In the genomic region with DNA sequence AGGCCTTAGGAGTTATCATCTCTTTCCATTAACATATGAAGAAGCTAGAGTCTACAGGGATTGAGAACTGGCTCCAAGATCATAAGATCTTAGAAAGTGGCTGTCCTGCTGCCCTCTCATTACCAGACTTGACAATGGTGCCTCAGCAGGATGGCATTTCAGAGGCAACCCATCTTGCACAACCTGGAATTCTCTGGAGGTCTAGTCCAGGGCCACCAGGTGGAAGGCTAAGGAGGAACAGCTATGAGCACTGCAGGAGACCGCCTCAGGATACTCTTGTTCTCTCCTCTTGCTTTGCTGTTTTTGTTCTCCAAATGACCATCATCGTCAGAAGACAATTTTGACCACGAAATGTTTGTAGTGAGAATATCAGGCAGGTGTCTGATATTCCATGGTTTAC, we compare ENCODE assay signal across 13 cellular contexts.
DNase-seq lines count a peak whose midpoint lies in the region; ATAC-seq and TF ChIP-seq lines count a peak whose summit lies in the region.
"Had no signal": no experiment of that assay in that cellular context is flagged by ENCODE, and none has a peak within 500 bp of the region (broad histone marks: within the 10 kb centered on the region; RNA-seq: fewer than 3 reads in every experiment).

No MANE protein-coding gene starts in this region.

- H3K9me3 Mint-ChIP-seq in MCF 10A (ENCODE audit: unreplicated experiment): no peaks in the 10 kb centered on the region

- WGBS in esophagus muscularis mucosa: 97% methylated on average over 3 of the region's 3 CpGs

- H3K4me1 ChIP-seq in breast epithelium: no peaks in the 10 kb centered on the region
- peaks cover 3% of the 10 kb centered on the region for H3K4me1 ChIP-seq in RWPE2 (ENCODE audit: insufficient read depth, poor library complexity, severe bottlenecking)
- no peaks in the 10 kb centered on the region for H3K4me1 ChIP-seq in esophagus muscularis mucosa
- H3K4me1 ChIP-seq: BLaER1, Caco-2 had no signal

- POLR2A ChIA-PET in MCF 10A (lab: Yijun Ruan, JAX): interaction anchor here (0.6 kb wide), 1 partner anchor 140 kb away, joined by 3 read pairs; no protein-coding TSS in a partner anchor

- TF ChIP-seq EP300 in esophagus muscularis mucosa (IDR thresholded peaks at IDR 0.05): no peak

- no peak overlapping the region for H3K27ac ChIP-seq in breast epithelium
- no peak overlapping the region for H3K27ac ChIP-seq in RWPE2 (ENCODE audit: poor library complexity, severe bottlenecking)
- H3K27ac ChIP-seq in esophagus muscularis mucosa (replicated peaks in 1 of 4): no peak overlapping the region
- H3K27ac ChIP-seq: BLaER1, HL-60 had no signal

- no peaks in the 10 kb centered on the region for H3K36me3 Mint-ChIP-seq in MCF 10A (ENCODE audit: insufficient read depth, unreplicated experiment)

- DNase-seq in MCF 10A (ENCODE audit: unreplicated experiment): peak; percentile 12
- DNase-seq in breast epithelium (ENCODE audit: low spot score in 2 of 2): no peak
- DNase-seq in RWPE2 (ENCODE audit: low spot score): no peak
- DNase-seq in iPS-NIHi7 (ENCODE audit: extremely low spot score): peak; percentile 15
- no peak for DNase-seq in retina
- no peak for DNase-seq in OCI-M2 (lab: John Stamatoyannopoulos, UW; ENCODE audit: unreplicated experiment)
- no peak for DNase-seq in esophagus muscularis mucosa (ENCODE audit: extremely low spot score)
- DNase-seq: 8988T; AML-193; CD8-positive, alpha-beta memory T cell had no signal

- no peak overlapping the region for H3K4me3 ChIP-seq in breast epithelium
- no peak overlapping the region for H3K4me3 ChIP-seq in RWPE2 (ENCODE audit: severe bottlenecking)
- no peak overlapping the region for H3K4me3 ChIP-seq in esophagus muscularis mucosa
- H3K4me3 ChIP-seq: BLaER1 had no signal

- TF ChIP-seq CTCF in MCF 10A (IDR thresholded peaks at IDR 0.05; ENCODE audit: unreplicated experiment): no peak
- TF ChIP-seq CTCF in breast epithelium (IDR thresholded peaks at IDR 0.05): no peak
- TF ChIP-seq CTCF in RWPE2 (IDR thresholded peaks at IDR 0.05; ENCODE audit: poor library complexity, severe bottlenecking): no peak
- TF ChIP-seq CTCF in esophagus muscularis mucosa (IDR thresholded peaks at IDR 0.05): no peak

- H3K27me3 ChIP-seq in breast epithelium: no peaks in the 10 kb centered on the region
- H3K27me3 ChIP-seq in RWPE2 (ENCODE audit: insufficient read depth, poor library complexity, severe bottlenecking): no peaks in the 10 kb centered on the region
- H3K27me3 ChIP-seq in esophagus muscularis mucosa: no peaks in the 10 kb centered on the region
- H3K27me3 ChIP-seq: BLaER1 had no signal

- CTCF ChIA-PET in MCF 10A (lab: Yijun Ruan, JAX): interaction anchor here (0.6 to 0.7 kb wide), 2 partner anchors 9 to 346 kb away, joined by 3 to 4 read pairs; no protein-coding TSS in a partner anchor

- H3K4me3 Mint-ChIP-seq in MCF 10A (ENCODE audit: unreplicated experiment): no peak overlapping the region
- H3K4me3 Mint-ChIP-seq: CD8-positive, alpha-beta memory T cell had no signal

- intact Hi-C loops in MCF 10A (cut with micrococcal nuclease) (no loop called here), breast epithelium (cut with DNase I; ENCODE audit: low total_unique reads) (loop anchor here (10.0 kb wide), 1 partner anchor 235 kb away; no protein-coding TSS in a partner anchor), esophagus muscularis mucosa (cut with DNase I) (no loop called here)

- TF ChIP-seq POLR2A in breast epithelium (IDR thresholded peaks at IDR 0.05): no peak
- no peak for TF ChIP-seq POLR2A in esophagus muscularis mucosa (IDR thresholded peaks at IDR 0.05; ENCODE audit: low read depth)

- no peaks in the 10 kb centered on the region for H3K4me1 Mint-ChIP-seq in MCF 10A (ENCODE audit: insufficient read depth, unreplicated experiment)
- H3K4me1 Mint-ChIP-seq: CD8-positive, alpha-beta memory T cell had no signal

- peaks cover 3 to 4% of the 10 kb centered on the region in 2 donors for H3K9me3 ChIP-seq in breast epithelium
- no peaks in the 10 kb centered on the region for H3K9me3 ChIP-seq in RWPE2 (ENCODE audit: severe bottlenecking)
- peaks cover 0 to 2% (median 0%) of the 10 kb centered on the region in 4 donors for H3K9me3 ChIP-seq in esophagus muscularis mucosa
- H3K9me3 ChIP-seq: Caco-2 had no signal

- H3K27ac Mint-ChIP-seq in MCF 10A (ENCODE audit: low read depth, unreplicated experiment): no peak overlapping the region
- H3K27ac Mint-ChIP-seq: CD8-positive, alpha-beta memory T cell had no signal

- H3K27me3 Mint-ChIP-seq in MCF 10A (ENCODE audit: insufficient read depth, unreplicated experiment): no peaks in the 10 kb centered on the region
- H3K27me3 Mint-ChIP-seq: CD8-positive, alpha-beta memory T cell had no signal

- ATAC-seq in RWPE2 (ENCODE audit: low read depth): peak; percentile 23; the same call in 2 of the 3 replicates

- no TSS peak for BruUV-seq in MCF 10A (replicated peaks; lab: Mats Ljungman, UMichigan)

- no peaks in the 10 kb centered on the region for H3K36me3 ChIP-seq in breast epithelium
- no peaks in the 10 kb centered on the region for H3K36me3 ChIP-seq in RWPE2 (ENCODE audit: low read depth)
- H3K36me3 ChIP-seq in esophagus muscularis mucosa: peaks cover 0 to under 1% (median 0%) of the 10 kb centered on the region in 4 donors
- H3K36me3 ChIP-seq: BLaER1 had no signal

Comparison
In these comparisons a context has a peak if more than half of its experiments do, and no peak if none do; other contexts are left out.
1. DNase-seq: peak in MCF 10A (single experiment) and iPS-NIHi7 (single experiment); none in breast epithelium (0 of 2), RWPE2 (single experiment), retina (single experiment), OCI-M2 (single experiment) and esophagus muscularis mucosa (single experiment).